ENCODE assay signal across 22 cellular contexts in the genomic region with DNA sequence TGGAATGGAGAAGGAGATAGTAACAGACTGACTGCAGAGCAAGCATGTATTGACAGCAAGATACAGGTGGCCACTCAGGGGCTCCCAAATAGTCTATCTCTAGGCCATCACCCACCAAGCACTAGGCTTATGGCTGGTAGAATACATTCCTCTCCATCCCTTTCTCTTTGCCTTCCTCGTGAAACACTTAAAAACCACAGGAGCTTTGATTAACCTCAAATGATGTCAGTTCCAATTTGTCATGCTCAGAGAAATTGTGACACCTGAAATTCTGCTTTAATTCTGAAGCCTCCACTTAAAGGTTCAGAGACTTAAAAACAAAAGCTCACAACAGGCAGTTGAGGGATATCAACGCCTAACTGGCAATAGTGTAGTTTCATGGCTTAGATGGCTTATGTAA.
"Had no signal": no experiment of that assay in that cellular context is flagged by ENCODE, and none has a peak within 500 bp of the region (broad histone marks: within the 10 kb centered on the region; RNA-seq: fewer than 3 reads in every experiment).

No MANE protein-coding gene starts in this region.

- H3K9me3 Mint-ChIP-seq: activated CD4-positive, alpha-beta T cell treated with anti-CD3 and anti-CD28 coated beads, Interleukin-2, amount 10 ng/mL, durations not matched to agents 24 days and 14 days; activated naive CD4-positive, alpha-beta T cell treated with anti-CD3 and anti-CD28 coated beads, Interleukin-2, amount 50 U/mL, for 72 hours; activated naive CD8-positive, alpha-beta T cell treated with anti-CD3 and anti-CD28 coated beads, Interleukin-2, amount 50 U/mL, for 24 hours; activated T-cell treated with anti-CD3 and anti-CD28 coated beads, Interleukin-2, amount 50 U/mL, for 4 hours; brain; central memory CD8-positive, alpha-beta T cell; T-helper 1 cell treated with Interleukin-12 subunit alpha and Interleukin-12 subunit beta and Interleukin-4 antibody, amounts not matched to agents 30 μg/mL and 1 μg/mL, for 36 hours; WTC11 had no signal

- H3K4me3 ChIP-seq: ascending aorta, Peyer's patch had no signal

- H3K4me3 Mint-ChIP-seq: activated CD4-positive, alpha-beta T cell treated with anti-CD3 and anti-CD28 coated beads, Interleukin-2, amount 10 ng/mL, durations not matched to agents 24 days and 14 days; activated naive CD8-positive, alpha-beta T cell treated with anti-CD3 and anti-CD28 coated beads, Interleukin-2, amount 50 U/mL, for 24 hours; activated T-cell treated with anti-CD3 and anti-CD28 coated beads, Interleukin-2, amount 50 U/mL, for 4 hours; brain; central memory CD8-positive, alpha-beta T cell; T-helper 1 cell treated with Interleukin-12 subunit alpha and Interleukin-12 subunit beta and Interleukin-4 antibody, amounts not matched to agents 30 μg/mL and 1 μg/mL, for 36 hours; WTC11 had no signal

- H3K36me3 ChIP-seq: ascending aorta, Peyer's patch had no signal

- H3K9me3 ChIP-seq: ascending aorta, Peyer's patch had no signal

- ATAC-seq: activated naive CD8-positive, alpha-beta T cell treated with anti-CD3 and anti-CD28 coated beads, Interleukin-2, amount 50 U/mL, for 24 hours; activated T-cell treated with anti-CD3 and anti-CD28 coated beads, Interleukin-2, amount 50 U/mL, for 4 hours; WTC11 had no signal

- H3K4me1 Mint-ChIP-seq: activated CD4-positive, alpha-beta T cell treated with anti-CD3 and anti-CD28 coated beads, Interleukin-2, amount 10 ng/mL, durations not matched to agents 24 days and 14 days; activated naive CD8-positive, alpha-beta T cell treated with anti-CD3 and anti-CD28 coated beads, Interleukin-2, amount 50 U/mL, for 24 hours; central memory CD8-positive, alpha-beta T cell had no signal

- H3K27ac ChIP-seq: ascending aorta, Peyer's patch had no signal

- H3K4me1 ChIP-seq: Peyer's patch had no signal

- H3K27ac Mint-ChIP-seq: activated CD4-positive, alpha-beta T cell treated with anti-CD3 and anti-CD28 coated beads, Interleukin-2, amount 10 ng/mL, durations not matched to agents 24 days and 14 days; activated naive CD4-positive, alpha-beta T cell treated with anti-CD3 and anti-CD28 coated beads, Interleukin-2, amount 50 U/mL, for 72 hours; activated naive CD8-positive, alpha-beta T cell treated with anti-CD3 and anti-CD28 coated beads, Interleukin-2, amount 50 U/mL, for 24 hours; T-helper 1 cell treated with Interleukin-12 subunit alpha and Interleukin-12 subunit beta and Interleukin-4 antibody, amounts not matched to agents 30 μg/mL and 1 μg/mL, for 36 hours; WTC11 had no signal

- H3K36me3 Mint-ChIP-seq: activated naive CD4-positive, alpha-beta T cell treated with anti-CD3 and anti-CD28 coated beads, Interleukin-2, amount 50 U/mL, for 72 hours; brain; WTC11 had no signal

- DNase-seq: activated CD4-positive, alpha-beta T cell treated with anti-CD3 and anti-CD28 coated beads, Interleukin-2, amount 10 ng/mL, durations not matched to agents 24 days and 14 days; activated CD4-positive, alpha-beta T cell treated with anti-CD3 and anti-CD28 coated beads, Interleukin-2, amount 50 U/mL, for 48 hours; activated CD4-positive, CD25-positive, alpha-beta regulatory T cell treated with anti-CD3 and anti-CD28 coated beads, Interleukin-2, amount 50 U/mL, for 72 hours; activated effector memory CD4-positive, alpha-beta T cell treated with anti-CD3 and anti-CD28 coated beads, Interleukin-2, amount 50 U/mL, for 16 hours; activated naive CD4-positive, alpha-beta T cell treated with Interleukin-2 at 50 U/mL for 16 hours; activated naive CD8-positive, alpha-beta T cell treated with anti-CD3 and anti-CD28 coated beads, Interleukin-2, amount 50 U/mL, for 24 hours; activated T-cell treated with anti-CD3 and anti-CD28 coated beads, Interleukin-2, amount 50 U/mL, for 4 hours; amniotic stem cell; cortex of kidney; NCI-H1092; NCI-H1436; NCI-H1694 treated with DMSO at 0.1 percent for 48 hours; NCI-H2081 treated with DMSO at 0.1 percent for 48 hours; NCI-H510A treated with DMSO at 0.1 percent for 48 hours; Peyer's patch; SHP77 had no signal
